Comparison of ENCODE assay signal across 8 cellular contexts in the genomic region with DNA sequence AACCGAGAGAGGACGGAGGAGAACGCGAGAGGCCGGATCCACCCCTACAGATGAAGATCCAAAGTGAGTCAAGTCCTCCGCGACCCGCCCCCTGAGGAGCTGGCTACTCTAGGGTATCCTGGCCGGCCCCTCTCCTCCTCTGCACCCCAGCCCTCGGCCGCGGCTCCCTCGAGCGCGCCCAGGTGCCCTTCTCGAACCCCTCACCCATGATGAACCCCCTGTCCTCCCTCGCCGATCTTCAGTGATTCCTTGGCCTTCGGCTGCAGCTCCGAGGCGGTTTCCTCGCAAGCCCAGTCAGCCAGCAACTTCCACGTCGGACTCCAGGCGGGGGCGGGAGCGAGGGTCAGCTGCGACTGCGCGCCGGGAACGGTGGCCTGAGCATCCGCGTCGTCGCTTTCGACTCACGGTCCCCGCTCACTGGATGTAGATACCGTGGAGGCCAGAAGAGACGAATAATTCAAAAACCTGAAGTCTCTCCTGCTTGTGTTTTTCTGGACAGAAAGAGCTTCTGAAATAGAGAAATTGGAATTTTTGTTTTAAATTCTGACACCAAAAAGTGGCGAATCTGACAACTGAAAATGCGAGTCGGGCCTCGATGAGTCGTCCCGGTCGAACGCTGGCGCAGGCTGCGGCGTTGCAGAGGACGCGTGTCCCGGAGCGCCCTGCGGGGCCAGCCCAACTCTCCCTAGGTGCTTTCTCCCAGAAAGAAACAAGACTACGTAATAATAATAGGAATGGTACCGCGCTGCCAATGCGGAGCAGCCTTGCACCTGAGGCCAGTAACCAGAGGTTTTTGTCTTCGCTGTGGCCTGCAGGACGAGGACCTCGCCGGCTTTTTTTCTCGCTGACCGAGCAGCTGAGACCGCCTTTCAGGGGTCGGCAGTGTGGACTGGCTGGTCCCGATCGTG. TPM values are rescaled to one million over a fixed set of nuclear protein-coding genes. Genes with fewer than 3 reads are reported as not detected.
A peak's percentile ranks its signal among the peaks of the same experiment; 100 is the strongest.
DNase-seq lines count a peak whose midpoint lies in the region; ATAC-seq and TF ChIP-seq lines count a peak whose summit lies in the region.

ARL1 (minus strand) TSS at position 335 of the 908 bp plus-strand sequence; CDS start at position 208, 127 bp downstream.

- peaks cover 45% of the 10 kb centered on the region for H3K79me2 ChIP-seq in PC-3 (ENCODE audit: low read length)

- DNase-seq in DMS153 (lab: John Stamatoyannopoulos, UW) (peak; percentile 60), HuH-7.5 (ENCODE audit: low spot score) (peak; percentile 73), PC-3 (peak; percentile 85), activated T-cell treated with anti-CD3 and anti-CD28 coated beads for 48 hours (ENCODE audit: low read depth) (peak; percentile 76), epithelial cell of proximal tubule (ENCODE audit: low read depth) (peak; percentile 84)
- peak; percentile 63 to 68 for DNase-seq in stimulated activated CD8-positive, alpha-beta memory T cell treated with anti-CD3 and anti-CD28 coated beads, Interleukin-4, amount 100 ng/mL, for 4 hours (ENCODE audit: low read depth in 2 of 2, low spot score in 1 of 2)

- BruUV-seq in PC-3 (replicated peaks; lab: Mats Ljungman, UMichigan), result no TSS peak

- H3K36me3 ChIP-seq in PC-3 (ENCODE audit: low read depth, low read length) (peaks cover 1% of the 10 kb centered on the region; the same call in 1 of the 2 replicates), mucosa of rectum (ENCODE audit: control insufficient read depth in 2 of 2, insufficient read depth in 2 of 2, low read length in 2 of 2) (peaks cover 0 to 1% of the 10 kb centered on the region in 2 donors)

- H3K9ac ChIP-seq in PC-3 (ENCODE audit: low read length) (peak within 1 kb of the TSS; percentile 91), mucosa of rectum (ENCODE audit: low read depth in 1 of 2, low read length in 2 of 2) (peak within 1 kb of the TSS; percentile 84 to 93)

- intact Hi-C loops in PC-3 (cut with micrococcal nuclease), result loop anchor here (2.0 kb wide), 1 partner anchor 423 kb away; the partner anchor contains the start of gene GNPTAB

- ATAC-seq in GM21528 (IDR thresholded peaks at IDR 0.05; ENCODE audit: low FRiP score, unreplicated experiment), result peak; percentile 91
- peak; percentile 86 for ATAC-seq in PC-3

- H4K20me1 ChIP-seq in PC-3 (ENCODE audit: low read length), result peaks cover 19% of the 10 kb centered on the region

- H2AFZ ChIP-seq in PC-3 (ENCODE audit: low read length), result peak within 1 kb of the TSS; percentile 93

- peak within 1 kb of the TSS; percentile 83 for H3K4me3 ChIP-seq in PC-3 (ENCODE audit: low read length)
- H3K4me3 ChIP-seq in epithelial cell of proximal tubule (ENCODE audit: low read depth, low read length), result peak within 1 kb of the TSS; percentile 70
- peak within 1 kb of the TSS; percentile 91 to 99 for H3K4me3 ChIP-seq in mucosa of rectum (ENCODE audit: low read length in 2 of 2)

- no peaks in the 10 kb centered on the region for H3K9me2 ChIP-seq in PC-3 (replicated peaks; ENCODE audit: low read length)

- H3K4me1 ChIP-seq in PC-3 (ENCODE audit: insufficient read depth, low read length), result peaks cover 19% of the 10 kb centered on the region
- H3K4me1 ChIP-seq in mucosa of rectum (ENCODE audit: control insufficient read depth in 2 of 2, insufficient read depth in 2 of 2, low read length in 2 of 2), result peaks cover 4 to 10% of the 10 kb centered on the region in 2 donors

- no peak for TF ChIP-seq CTCF in PC-3 (conservative IDR thresholded peaks at IDR 0.05; ENCODE audit: low read depth, low read length)
- TF ChIP-seq CTCF in epithelial cell of proximal tubule (conservative IDR thresholded peaks at IDR 0.05; ENCODE audit: low read depth, low read length), result no peak

- POLR2A ChIA-PET in PC-3 (lab: Charles Lee; ENCODE audit: unreplicated experiment), result interaction anchor here (0.5 to 0.9 kb wide), 4 partner anchors 108 to 422 kb away, joined by 3 to 6 read pairs (median 3); no protein-coding TSS in a partner anchor

- H3K4me2 ChIP-seq in PC-3 (ENCODE audit: low read length), result peak within 1 kb of the TSS; percentile 93

- H3K27me3 ChIP-seq in PC-3 (ENCODE audit: low read length), result no peaks in the 10 kb centered on the region
- H3K27me3 ChIP-seq in mucosa of rectum (ENCODE audit: control insufficient read depth in 2 of 2, insufficient read depth in 2 of 2, low read length in 2 of 2), result no peaks in the 10 kb centered on the region

- peak within 1 kb of the TSS; percentile 73 for H3K27ac ChIP-seq in PC-3 (ENCODE audit: low read length)
- peak within 1 kb of the TSS; percentile 91 to 93 for H3K27ac ChIP-seq in mucosa of rectum (ENCODE audit: low read depth in 2 of 2, low read length in 2 of 2)

- CTCF ChIA-PET in PC-3 (lab: Charles Lee), result interaction anchor here (1.0 kb wide), 1 partner anchor 423 kb away, joined by 3 read pairs; the partner anchor contains the start of gene GNPTAB

- no peaks in the 10 kb centered on the region for H3F3A ChIP-seq in PC-3 (ENCODE audit: low read length, unreplicated experiment)

- H3K9me3 ChIP-seq in PC-3 (ENCODE audit: low read length), result no peaks in the 10 kb centered on the region
- H3K9me3 ChIP-seq in mucosa of rectum (ENCODE audit: control insufficient read depth in 2 of 2, low read length in 2 of 2), result no peaks in the 10 kb centered on the region

RNA-seq across cellular contexts. Expression of gene ARL1, which starts in this region (rescaled TPM):
- 106 and 107 TPM in 2 replicates for total RNA-seq in PC-3 (2014; rRNA removed)
- total RNA-seq in epithelial cell of proximal tubule, result 32.3 and 49.8 TPM in 2 replicates

Comparison
In these comparisons a context has a peak if more than half of its experiments do, and no peak if none do; other contexts are left out.
1. Peak in every context shown above with its lines: DNase-seq, ATAC-seq, H3K4me3 ChIP-seq and H3K27ac ChIP-seq.